In genomic region chr5:150122158-150122510, GRCh38 we compare ENCODE assay signal across 1 cellular context.
TF ChIP-seq lines count a peak whose summit lies in the region.

No MANE protein-coding gene starts in this region.

TF ChIP-seq in HepG2, 621 proteins besides CTCF, POLR2A, EP300 and RAD21 (continued from another document):
- TF ChIP-seq, protein P1, sequence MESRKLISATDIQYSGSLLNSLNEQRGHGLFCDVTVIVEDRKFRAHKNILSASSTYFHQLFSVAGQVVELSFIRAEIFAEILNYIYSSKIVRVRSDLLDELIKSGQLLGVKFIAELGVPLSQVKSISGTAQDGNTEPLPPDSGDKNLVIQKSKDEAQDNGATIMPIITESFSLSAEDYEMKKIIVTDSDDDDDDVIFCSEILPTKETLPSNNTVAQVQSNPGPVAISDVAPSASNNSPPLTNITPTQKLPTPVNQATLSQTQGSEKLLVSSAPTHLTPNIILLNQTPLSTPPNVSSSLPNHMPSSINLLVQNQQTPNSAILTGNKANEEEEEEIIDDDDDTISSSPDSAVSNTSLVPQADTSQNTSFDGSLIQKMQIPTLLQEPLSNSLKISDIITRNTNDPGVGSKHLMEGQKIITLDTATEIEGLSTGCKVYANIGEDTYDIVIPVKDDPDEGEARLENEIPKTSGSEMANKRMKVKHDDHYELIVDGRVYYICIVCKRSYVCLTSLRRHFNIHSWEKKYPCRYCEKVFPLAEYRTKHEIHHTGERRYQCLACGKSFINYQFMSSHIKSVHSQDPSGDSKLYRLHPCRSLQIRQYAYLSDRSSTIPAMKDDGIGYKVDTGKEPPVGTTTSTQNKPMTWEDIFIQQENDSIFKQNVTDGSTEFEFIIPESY (CRISPR knock-in tag; IDR thresholded peaks at IDR 0.05), result peak; percentile 79
- TF ChIP-seq ZFP41 (CRISPR knock-in tag; IDR thresholded peaks at IDR 0.05; ENCODE audit: borderline replicate concordance) (no peak), SOX6 (IDR thresholded peaks at IDR 0.05) (no peak), SOX6 (CRISPR knock-in tag; IDR thresholded peaks at IDR 0.05) (peak; percentile 18; the same call in 1 of the 2 replicates), KDM2A (CRISPR knock-in tag; IDR thresholded peaks at IDR 0.05; ENCODE audit: borderline replicate concordance, low read depth) (no peak), ZNF766 (CRISPR knock-in tag; IDR thresholded peaks at IDR 0.05; ENCODE audit: borderline replicate concordance) (no peak), ZNF703 (CRISPR knock-in tag; IDR thresholded peaks at IDR 0.05; ENCODE audit: borderline replicate concordance) (no peak), PPARG (CRISPR knock-in tag; conservative IDR thresholded peaks at IDR 0.05) (peak; percentile 66; the same call in 1 of the 2 replicates), XRCC5 (optimal IDR thresholded peaks at IDR 0.05; ENCODE audit: low read length) (peak; percentile 44), RXRB (CRISPR knock-in tag; IDR thresholded peaks at IDR 0.05; ENCODE audit: borderline replicate concordance) (0 out of 2 replicates have a peak, but pooled peaks have one; percentile 37), ZNF383 (CRISPR knock-in tag; IDR thresholded peaks at IDR 0.05; ENCODE audit: borderline replicate concordance) (no peak), NFIB (CRISPR knock-in tag; IDR thresholded peaks at IDR 0.05; ENCODE audit: borderline replicate concordance) (no peak)
- TF ChIP-seq, protein P2, sequence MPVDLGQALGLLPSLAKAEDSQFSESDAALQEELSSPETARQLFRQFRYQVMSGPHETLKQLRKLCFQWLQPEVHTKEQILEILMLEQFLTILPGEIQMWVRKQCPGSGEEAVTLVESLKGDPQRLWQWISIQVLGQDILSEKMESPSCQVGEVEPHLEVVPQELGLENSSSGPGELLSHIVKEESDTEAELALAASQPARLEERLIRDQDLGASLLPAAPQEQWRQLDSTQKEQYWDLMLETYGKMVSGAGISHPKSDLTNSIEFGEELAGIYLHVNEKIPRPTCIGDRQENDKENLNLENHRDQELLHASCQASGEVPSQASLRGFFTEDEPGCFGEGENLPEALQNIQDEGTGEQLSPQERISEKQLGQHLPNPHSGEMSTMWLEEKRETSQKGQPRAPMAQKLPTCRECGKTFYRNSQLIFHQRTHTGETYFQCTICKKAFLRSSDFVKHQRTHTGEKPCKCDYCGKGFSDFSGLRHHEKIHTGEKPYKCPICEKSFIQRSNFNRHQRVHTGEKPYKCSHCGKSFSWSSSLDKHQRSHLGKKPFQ (CRISPR knock-in tag; IDR thresholded peaks at IDR 0.05; ENCODE audit: insufficient replicate concordance), result no peak
- TF ChIP-seq, protein P3, sequence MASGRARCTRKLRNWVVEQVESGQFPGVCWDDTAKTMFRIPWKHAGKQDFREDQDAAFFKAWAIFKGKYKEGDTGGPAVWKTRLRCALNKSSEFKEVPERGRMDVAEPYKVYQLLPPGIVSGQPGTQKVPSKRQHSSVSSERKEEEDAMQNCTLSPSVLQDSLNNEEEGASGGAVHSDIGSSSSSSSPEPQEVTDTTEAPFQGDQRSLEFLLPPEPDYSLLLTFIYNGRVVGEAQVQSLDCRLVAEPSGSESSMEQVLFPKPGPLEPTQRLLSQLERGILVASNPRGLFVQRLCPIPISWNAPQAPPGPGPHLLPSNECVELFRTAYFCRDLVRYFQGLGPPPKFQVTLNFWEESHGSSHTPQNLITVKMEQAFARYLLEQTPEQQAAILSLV (CRISPR knock-in tag; IDR thresholded peaks at IDR 0.05; ENCODE audit: borderline replicate concordance), result peak; percentile 55; the same call in 1 of the 2 replicates
